In the genomic region with DNA sequence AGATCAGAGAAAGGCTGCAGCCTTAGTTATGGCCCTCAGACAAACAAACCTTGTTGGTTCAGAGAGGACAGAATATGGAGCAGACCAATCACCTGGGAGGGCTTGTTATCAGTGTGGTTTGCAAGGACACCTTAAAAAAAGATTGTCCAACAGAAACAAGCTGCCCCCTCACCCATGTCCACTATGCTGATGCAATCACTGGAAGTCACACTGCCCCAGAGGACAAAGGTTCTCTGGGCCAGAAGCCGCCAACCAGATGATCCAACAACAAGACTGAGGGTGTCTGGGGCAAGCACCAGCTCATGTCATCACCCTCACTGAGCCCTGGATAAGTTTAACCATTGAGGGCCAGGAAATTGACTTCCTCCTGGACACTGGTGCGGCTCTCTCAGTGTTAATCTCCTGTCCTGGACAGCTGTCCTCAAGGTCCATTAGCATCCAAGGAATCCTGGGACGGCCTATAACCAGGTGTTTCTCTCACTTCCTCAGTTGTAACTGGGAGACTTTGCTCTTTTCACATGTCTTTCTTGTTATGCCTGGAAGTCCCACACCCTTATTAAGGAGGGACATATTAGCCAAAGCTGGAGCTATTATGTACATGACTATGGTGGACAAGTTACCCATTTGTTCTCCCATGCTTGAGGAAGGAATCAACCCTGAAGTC, we compare ENCODE assay signal across 1 cellular context.
TF ChIP-seq lines count a peak whose summit lies in the region.

No MANE protein-coding gene starts in this region.

TF ChIP-seq in K562, 482 proteins besides CTCF, POLR2A, EP300 and RAD21 (continued from another document):
- TF ChIP-seq HES1 (IDR thresholded peaks at IDR 0.05; ENCODE audit: low read depth) (no peak), FOXJ2 (tag; IDR thresholded peaks at IDR 0.05) (peak; percentile 30; the same call in 1 of the 2 replicates), TRIM24 (IDR thresholded peaks at IDR 0.05) (peak; percentile 78 to 85; a peak in 2 of 4 replicates), CEBPG (CRISPR knock-in tag; IDR thresholded peaks at IDR 0.05) (peak; percentile 79), CEBPG (tag; conservative IDR thresholded peaks at IDR 0.05 in 1 of 2, IDR thresholded peaks at IDR 0.05 in 1 of 2) (peak; percentile 59 to 90), CBX3 (IDR thresholded peaks at IDR 0.05; ENCODE audit: borderline replicate concordance in 1 of 2, low read length in 2 of 2) (no peak), HLTF (IDR thresholded peaks at IDR 0.05) (no peak), TAF1 (IDR thresholded peaks at IDR 0.05; ENCODE audit: control insufficient read depth, extremely low read depth, insufficient read depth, low read length, severe bottlenecking) (no peak), MXD1 (CRISPR knock-in tag; IDR thresholded peaks at IDR 0.05; ENCODE audit: borderline replicate concordance, poor library complexity, severe bottlenecking) (no peak), TAL1 (IDR thresholded peaks at IDR 0.05) (peak; percentile 12; the same call in 1 of the 2 replicates), NR2C1 (IDR thresholded peaks at IDR 0.05) (no peak), NR2C1 (tag; IDR thresholded peaks at IDR 0.05) (peak; percentile 56; the same call in 1 of the 2 replicates), HNRNPL (IDR thresholded peaks at IDR 0.05; ENCODE audit: low read depth, low read length) (no peak)
- TF ChIP-seq, protein P1, sequence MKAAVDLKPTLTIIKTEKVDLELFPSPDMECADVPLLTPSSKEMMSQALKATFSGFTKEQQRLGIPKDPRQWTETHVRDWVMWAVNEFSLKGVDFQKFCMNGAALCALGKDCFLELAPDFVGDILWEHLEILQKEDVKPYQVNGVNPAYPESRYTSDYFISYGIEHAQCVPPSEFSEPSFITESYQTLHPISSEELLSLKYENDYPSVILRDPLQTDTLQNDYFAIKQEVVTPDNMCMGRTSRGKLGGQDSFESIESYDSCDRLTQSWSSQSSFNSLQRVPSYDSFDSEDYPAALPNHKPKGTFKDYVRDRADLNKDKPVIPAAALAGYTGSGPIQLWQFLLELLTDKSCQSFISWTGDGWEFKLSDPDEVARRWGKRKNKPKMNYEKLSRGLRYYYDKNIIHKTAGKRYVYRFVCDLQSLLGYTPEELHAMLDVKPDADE (conservative IDR thresholded peaks at IDR 0.05; ENCODE audit: control insufficient read depth, low read depth, low read length) = no peak
- TF ChIP-seq, protein P2, sequence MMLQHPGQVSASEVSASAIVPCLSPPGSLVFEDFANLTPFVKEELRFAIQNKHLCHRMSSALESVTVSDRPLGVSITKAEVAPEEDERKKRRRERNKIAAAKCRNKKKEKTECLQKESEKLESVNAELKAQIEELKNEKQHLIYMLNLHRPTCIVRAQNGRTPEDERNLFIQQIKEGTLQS (IDR thresholded peaks at IDR 0.05) = peak; percentile 81
- TF ChIP-seq, protein P2 (CRISPR knock-in tag; conservative IDR thresholded peaks at IDR 0.05) = no peak
- TF ChIP-seq, protein P3, sequence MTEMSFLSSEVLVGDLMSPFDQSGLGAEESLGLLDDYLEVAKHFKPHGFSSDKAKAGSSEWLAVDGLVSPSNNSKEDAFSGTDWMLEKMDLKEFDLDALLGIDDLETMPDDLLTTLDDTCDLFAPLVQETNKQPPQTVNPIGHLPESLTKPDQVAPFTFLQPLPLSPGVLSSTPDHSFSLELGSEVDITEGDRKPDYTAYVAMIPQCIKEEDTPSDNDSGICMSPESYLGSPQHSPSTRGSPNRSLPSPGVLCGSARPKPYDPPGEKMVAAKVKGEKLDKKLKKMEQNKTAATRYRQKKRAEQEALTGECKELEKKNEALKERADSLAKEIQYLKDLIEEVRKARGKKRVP (CRISPR knock-in tag; IDR thresholded peaks at IDR 0.05) = peak; percentile 81
